Comparison of ENCODE assay signal across 8 cellular contexts in genomic region chr5:149035282-149035882, GRCh38. TPM values are rescaled to one million over a fixed set of nuclear protein-coding genes. Genes with fewer than 3 reads are reported as not detected.
DNase-seq lines count a peak whose midpoint lies in the region; ATAC-seq and TF ChIP-seq lines count a peak whose summit lies in the region.

No MANE protein-coding gene starts in this region.

- peak; percentile 76 for ATAC-seq in GM18873 (IDR thresholded peaks at IDR 0.05; ENCODE audit: low FRiP score, unreplicated experiment)
- ATAC-seq in HG03135 (IDR thresholded peaks at IDR 0.05; ENCODE audit: unreplicated experiment) = peak; percentile 90
- ATAC-seq in left lobe of liver = peak; percentile 98

- H3K4me3 ChIP-seq in AG09309 (ENCODE audit: control insufficient read depth, low read depth, low read length) = no peak overlapping the region

- DNase-seq in AG09309 (ENCODE audit: low read depth) (peak; percentile 41), NCI-H446 treated with DMSO at 0.1 percent for 48 hours (lab: John Stamatoyannopoulos, UW) (peak; percentile 29), cerebellar cortex (ENCODE audit: low spot score) (peak; percentile 81), left lobe of liver (ENCODE audit: low spot score) (peak; percentile 72)
- DNase-seq in activated CD4-positive, alpha-beta T cell treated with anti-CD3 and anti-CD28 coated beads for 24 hours (ENCODE audit: low read depth in 2 of 2) = peak; percentile 47 to 55
- peak; percentile 18 to 37 (median 20) for DNase-seq in stimulated activated CD4-positive, alpha-beta T cell treated with anti-CD3 and anti-CD28 coated beads, TNF-alpha, amount 100 ng/mL, for 1 hour (ENCODE audit: low read depth in 3 of 3, low spot score in 1 of 3)

- peak; percentile 88 for TF ChIP-seq CTCF in AG09309 (IDR thresholded peaks at IDR 0.05; ENCODE audit: control insufficient read depth, insufficient read depth, low read depth, low read length, missing control alignments)

RNA-seq across cellular contexts. Expression of gene SH3TC2, which starts 27.5 kb away (rescaled TPM):
- 0.43 TPM for total RNA-seq in left lobe of liver

Comparison
In these comparisons a context has a peak if more than half of its experiments do, and no peak if none do; other contexts are left out.
1. DNase-seq: peak in every context shown above with its lines; median percentile 81 in cerebellar cortex; 72 in left lobe of liver; 51 in activated CD4-positive, alpha-beta T cell treated with anti-CD3 and anti-CD28 coated beads for 24 hours; 41 in AG09309; 29 in NCI-H446 treated with DMSO at 0.1 percent for 48 hours; 20 in stimulated activated CD4-positive, alpha-beta T cell treated with anti-CD3 and anti-CD28 coated beads, TNF-alpha, amount 100 ng/mL, for 1 hour.